ENCODE assay signal across 2 cellular contexts in the genomic region with DNA sequence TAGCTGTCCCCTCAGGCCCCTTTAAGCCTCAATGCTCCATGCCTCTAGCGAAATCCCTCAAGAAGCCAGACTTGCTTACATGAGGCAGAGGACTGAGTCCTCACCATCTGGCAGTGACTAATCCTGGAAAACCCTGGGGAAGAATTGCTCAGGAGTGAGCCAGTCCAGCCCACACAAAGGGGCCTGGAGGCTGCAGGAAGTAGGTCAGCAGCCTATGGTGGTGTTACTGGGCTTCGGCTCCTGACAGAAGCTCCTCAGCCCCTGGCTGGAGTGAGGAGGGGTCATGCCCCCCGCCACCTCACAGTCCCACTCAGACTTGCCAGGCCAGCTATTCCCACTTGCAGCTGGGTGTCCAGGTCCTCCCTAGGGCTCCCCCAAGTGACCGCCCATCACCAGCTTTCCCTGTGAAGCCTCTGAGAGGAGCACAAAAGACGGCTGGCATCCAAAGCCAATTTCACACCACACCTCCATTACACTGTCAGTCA.
TF ChIP-seq lines count a peak whose summit lies in the region.

No MANE protein-coding gene starts in this region.

TF ChIP-seq in A549, 52 proteins besides CTCF, POLR2A, EP300 and RAD21:
- TF ChIP-seq, protein P1, sequence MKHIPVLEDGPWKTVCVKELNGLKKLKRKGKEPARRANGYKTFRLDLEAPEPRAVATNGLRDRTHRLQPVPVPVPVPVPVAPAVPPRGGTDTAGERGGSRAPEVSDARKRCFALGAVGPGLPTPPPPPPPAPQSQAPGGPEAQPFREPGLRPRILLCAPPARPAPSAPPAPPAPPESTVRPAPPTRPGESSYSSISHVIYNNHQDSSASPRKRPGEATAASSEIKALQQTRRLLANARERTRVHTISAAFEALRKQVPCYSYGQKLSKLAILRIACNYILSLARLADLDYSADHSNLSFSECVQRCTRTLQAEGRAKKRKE (CRISPR knock-in tag; IDR thresholded peaks at IDR 0.05; ENCODE audit: low read depth), result 0 out of 2 replicates have a peak, but pooled peaks have one; percentile 31
- peak; percentile 24; the same call in 1 of the 2 replicates for TF ChIP-seq GATA3 (IDR thresholded peaks at IDR 0.05; ENCODE audit: borderline replicate concordance)
- TF ChIP-seq CBX2 (IDR thresholded peaks at IDR 0.05; ENCODE audit: borderline replicate concordance, low read depth), result no peak
- TF ChIP-seq, protein P2, sequence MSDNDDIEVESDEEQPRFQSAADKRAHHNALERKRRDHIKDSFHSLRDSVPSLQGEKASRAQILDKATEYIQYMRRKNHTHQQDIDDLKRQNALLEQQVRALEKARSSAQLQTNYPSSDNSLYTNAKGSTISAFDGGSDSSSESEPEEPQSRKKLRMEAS (IDR thresholded peaks at IDR 0.05), result peak; percentile 66
- TF ChIP-seq FOSL2 (IDR thresholded peaks at IDR 0.05), result peak; percentile 25; the same call in 1 of the 2 replicates
- TF ChIP-seq FOSL2 (CRISPR knock-in tag; IDR thresholded peaks at IDR 0.05), result peak; percentile 51
- TF ChIP-seq PHF8 (IDR thresholded peaks at IDR 0.05; ENCODE audit: borderline replicate concordance, low read depth), result no peak

TF ChIP-seq in IMR-90, 13 proteins besides CTCF, POLR2A, EP300 and RAD21 (continued from another document):
- peak; percentile 29; the same call in 1 of the 2 replicates for TF ChIP-seq BHLHE40 (IDR thresholded peaks at IDR 0.05; ENCODE audit: low read depth, low read length)
- TF ChIP-seq MAFK (IDR thresholded peaks at IDR 0.05; ENCODE audit: low read depth, low read length), result peak; percentile 0; the same call in 1 of the 2 replicates
- TF ChIP-seq RFX5 (IDR thresholded peaks at IDR 0.05; ENCODE audit: low read depth, low read length), result no peak
- TF ChIP-seq RCOR1 (IDR thresholded peaks at IDR 0.05; ENCODE audit: insufficient replicate concordance, low read length), result peak; percentile 76
- TF ChIP-seq, protein P3, sequence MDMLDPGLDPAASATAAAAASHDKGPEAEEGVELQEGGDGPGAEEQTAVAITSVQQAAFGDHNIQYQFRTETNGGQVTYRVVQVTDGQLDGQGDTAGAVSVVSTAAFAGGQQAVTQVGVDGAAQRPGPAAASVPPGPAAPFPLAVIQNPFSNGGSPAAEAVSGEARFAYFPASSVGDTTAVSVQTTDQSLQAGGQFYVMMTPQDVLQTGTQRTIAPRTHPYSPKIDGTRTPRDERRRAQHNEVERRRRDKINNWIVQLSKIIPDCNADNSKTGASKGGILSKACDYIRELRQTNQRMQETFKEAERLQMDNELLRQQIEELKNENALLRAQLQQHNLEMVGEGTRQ (IDR thresholded peaks at IDR 0.05; ENCODE audit: low read depth, low read length), result no peak
- TF ChIP-seq SMC3 (IDR thresholded peaks at IDR 0.05; ENCODE audit: low read depth, low read length), result no peak
- TF ChIP-seq CHD1 (IDR thresholded peaks at IDR 0.05; ENCODE audit: low read depth, low read length), result no peak
- 0 out of 2 replicates have a peak, but pooled peaks have one; percentile 30 for TF ChIP-seq MXI1 (IDR thresholded peaks at IDR 0.05; ENCODE audit: borderline replicate concordance, low read depth, low read length)
- peak; percentile 74 for TF ChIP-seq MAZ (IDR thresholded peaks at IDR 0.05; ENCODE audit: borderline replicate concordance, low read depth, low read length)
